Comparison of ENCODE assay signal across 8 cellular contexts in the genomic region with DNA sequence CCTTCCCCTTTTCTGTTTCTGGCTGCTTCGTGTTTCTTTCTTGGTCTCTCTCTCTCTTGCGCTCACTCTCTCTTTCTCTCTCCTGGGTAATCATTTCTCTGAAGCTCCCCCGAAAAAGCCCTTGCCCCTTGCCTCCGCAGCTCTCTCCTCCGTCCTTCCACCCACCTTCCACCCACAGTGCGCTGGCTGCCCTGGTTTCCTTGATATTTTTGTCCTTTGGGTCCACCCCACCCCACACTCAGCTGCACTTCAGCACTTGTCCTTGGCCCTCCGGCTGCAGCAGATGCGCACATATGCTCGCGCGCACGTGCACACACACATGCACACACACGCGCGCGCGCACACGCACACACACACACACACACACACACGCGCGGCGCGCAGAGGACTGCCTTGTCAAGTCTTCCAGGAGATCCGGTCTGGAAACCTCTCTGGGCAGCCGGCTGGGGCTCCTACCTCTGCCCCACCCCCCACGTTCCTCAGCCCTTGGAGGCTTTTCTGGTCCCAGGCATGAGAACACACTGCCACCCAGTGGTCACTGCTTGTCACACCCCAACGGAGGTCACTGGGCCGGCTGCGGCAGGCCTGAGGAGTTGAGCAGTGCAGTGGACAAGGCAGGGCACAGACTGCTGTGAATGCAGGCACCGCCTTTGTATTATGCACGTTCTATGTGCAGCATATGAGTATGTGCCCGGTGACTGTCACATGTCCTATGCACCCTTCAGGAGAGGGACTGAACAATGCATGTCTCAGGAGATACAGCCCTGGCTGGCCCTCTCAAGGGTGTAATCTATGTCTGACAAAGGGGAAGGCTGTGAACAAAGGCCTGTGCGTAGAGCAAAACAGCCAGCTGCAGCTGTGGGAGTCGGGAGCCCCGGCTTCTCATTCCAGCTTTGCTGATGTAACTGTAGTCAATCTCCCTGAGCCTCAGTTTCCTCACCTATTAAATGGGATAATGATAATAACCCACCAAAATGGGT. TPM values are rescaled to one million over a fixed set of nuclear protein-coding genes. Genes with fewer than 3 reads are reported as not detected.
A peak's percentile ranks its signal among the peaks of the same experiment; 100 is the strongest.
DNase-seq lines count a peak whose midpoint lies in the region; ATAC-seq, FAIRE-seq and TF ChIP-seq lines count a peak whose summit lies in the region.

No MANE protein-coding gene starts in this region.

- peak overlapping the region; percentile 62 for H3K9ac ChIP-seq in keratinocyte (ENCODE audit: control insufficient read depth, extremely low read depth, insufficient read depth, low read length)

- dilution Hi-C loops in keratinocyte (cut with MboI; ENCODE audit: extremely low pct_ligation_motif_present, low sequenced_read_pairs), result no loop called here

- H3K4me2 ChIP-seq in A549 (peak overlapping the region; percentile 77), keratinocyte (ENCODE audit: control insufficient read depth, extremely low read depth, insufficient read depth, low read depth, low read length) (peak overlapping the region; percentile 92)

- WGBS in A549 (ENCODE audit: missing lambda C conversion rate), result 31% methylated on average over 26 of the region's 35 CpGs

- H3K9me1 ChIP-seq in keratinocyte (ENCODE audit: control insufficient read depth, extremely low read depth, insufficient read depth, low read length), result no peaks in the 10 kb centered on the region

- no peaks in the 10 kb centered on the region for H3K79me2 ChIP-seq in keratinocyte (ENCODE audit: control insufficient read depth, insufficient read depth, low read length)

- H3K4me3 ChIP-seq in A549 (peak overlapping the region; percentile 30; the same call in 2 of the 3 replicates), keratinocyte (ENCODE audit: control insufficient read depth in 2 of 3, extremely low read depth in 1 of 3, insufficient read depth in 2 of 3, low read depth in 1 of 3, low read length in 3 of 3) (peak overlapping the region; percentile 7 to 63 (median 44))

- FAIRE-seq in A549 (lab: Jason Lieb, UNC) (peak; percentile 93), keratinocyte (lab: Jason Lieb, UNC) (peak; percentile 79)

- TF ChIP-seq RAD21 in A549 (conservative IDR thresholded peaks at IDR 0.05 in 1 of 2, IDR thresholded peaks at IDR 0.05 in 1 of 2), result peak; percentile 98 to 99

- peak; percentile 94 for TF ChIP-seq CTCF in A549 (IDR thresholded peaks at IDR 0.05)
- TF ChIP-seq CTCF in keratinocyte (optimal IDR thresholded peaks at IDR 0.05 in 1 of 3, IDR thresholded peaks at IDR 0.05 in 1 of 3, conservative IDR thresholded peaks at IDR 0.05 in 1 of 3; ENCODE audit: extremely low read depth in 1 of 3, insufficient read depth in 2 of 3, low read length in 3 of 3), result peak; percentile 90 to 98 (median 94)

- no peaks in the 10 kb centered on the region for H3K36me3 ChIP-seq in keratinocyte (ENCODE audit: control insufficient read depth in 2 of 2, extremely low read depth in 1 of 2, insufficient read depth in 2 of 2, low read length in 2 of 2)

- H4K20me1 ChIP-seq in keratinocyte (ENCODE audit: control insufficient read depth, extremely low read depth, insufficient read depth, low read length), result no peaks in the 10 kb centered on the region

- TF ChIP-seq POLR2A in A549 (IDR thresholded peaks at IDR 0.05; ENCODE audit: low read length), result no peak

- H2AFZ ChIP-seq in keratinocyte (ENCODE audit: control insufficient read depth, low read length), result peak overlapping the region; percentile 77

- no peak for TF ChIP-seq EP300 in A549 (IDR thresholded peaks at IDR 0.05)

- DNase-seq in A549 (ENCODE audit: low read depth in 1 of 2, low spot score in 1 of 2) (peak; percentile 71 to 91), NCI-H446 treated with DMSO at 0.1 percent for 48 hours (lab: John Stamatoyannopoulos, UW) (peak; percentile 77), cerebellar cortex (ENCODE audit: low spot score) (peak; percentile 98), keratinocyte (ENCODE audit: low read depth, low spot score) (peak; percentile 85)
- peak; percentile 87 for DNase-seq in stimulated activated CD4-positive, alpha-beta T cell treated with anti-CD3 and anti-CD28 coated beads, Interleukin-12 subunit alpha, Interleukin-12 subunit beta, amount 100 ng/mL, for 4 hours

- POLR2A ChIA-PET in A549 (lab: Yijun Ruan, JAX), result interaction anchor here (2.3 to 2.5 kb wide), 2 partner anchors 13 to 26 kb away, joined by 13 read pairs; a partner anchor contains a TSS

- H3K9me3 ChIP-seq in A549 (no peaks in the 10 kb centered on the region), keratinocyte (ENCODE audit: control insufficient read depth, low read depth, low read length) (no peaks in the 10 kb centered on the region)

- CTCF ChIA-PET in A549 (lab: Yijun Ruan, JAX), result interaction anchor here (0.6 to 26.0 kb wide), 41 partner anchors 8 to 1310 kb away, joined by 3 to 670 read pairs (median 4); a partner anchor contains a TSS

- peaks cover 15% of the 10 kb centered on the region; the same call in 2 of the 3 replicates for H3K4me1 ChIP-seq in A549
- peaks cover 8% of the 10 kb centered on the region for H3K4me1 ChIP-seq in keratinocyte (ENCODE audit: control insufficient read depth, extremely low read depth, insufficient read depth, low read length)

- H3K27ac ChIP-seq in A549, result peak overlapping the region; percentile 34 to 80; a peak in 4 of 6 replicates
- no peak overlapping the region for H3K27ac ChIP-seq in keratinocyte (ENCODE audit: control insufficient read depth, insufficient read depth, low read length)

- H3K27me3 ChIP-seq in keratinocyte (ENCODE audit: control insufficient read depth, extremely low read depth, insufficient read depth, low read length), result peaks cover 27% of the 10 kb centered on the region

- ATAC-seq in A549, result peak; percentile 94 to 97
- ATAC-seq in GM18867 (IDR thresholded peaks at IDR 0.05; ENCODE audit: unreplicated experiment), result peak; percentile 80
- peak; percentile 66 for ATAC-seq in HG03196 (IDR thresholded peaks at IDR 0.05; ENCODE audit: unreplicated experiment)
- ATAC-seq in activated CD4-positive, CD25-positive, alpha-beta regulatory T cell treated with anti-CD3 and anti-CD28 coated beads, Interleukin-2, amount 50 U/mL, for 24 hours, result peak; percentile 79 to 83

RNA-seq across cellular contexts. Expression of a gene that starts 6.5 kb away (rescaled TPM):
- 0.56 and 0.66 TPM in 2 replicates for polyA plus RNA-seq in A549 (2011; rRNA removed)
- 0.93 and 1.2 TPM in 2 replicates for polyA plus RNA-seq in A549 (2012; cell fraction: cytosol; rRNA removed)
- polyA plus RNA-seq in A549 (2012; cell fraction: nucleus; rRNA removed), result 9.8 and 10.8 TPM in 2 replicates
- 1.6 to 2.3 TPM (median 1.7 TPM) in 3 replicates for polyA plus RNA-seq in A549 (2017; fragmentation: RNase III; extraction: RNeasy Plus Mini Kit Qiagen cat#74134 plus additional on column Dnase treatment)
- 0.19 and 0.95 TPM in 2 replicates for polyA minus RNA-seq in A549 (2011; rRNA and poly(A)+ RNA removed)
- 0.09 to 0.14 TPM (median 0.09 TPM) in 3 replicates for polyA plus RNA-seq in keratinocyte
- not detected for polyA plus RNA-seq in keratinocyte (2011; ENCODE audit: low read depth)
- polyA plus RNA-seq in keratinocyte (2011; cell fraction: cytosol; rRNA removed), result not detected in 2 replicates
- polyA plus RNA-seq in keratinocyte (2011; cell fraction: nucleus; rRNA removed), result 0.27 and 0.40 TPM in 2 replicates
- polyA plus RNA-seq in keratinocyte (2012; ENCODE audit: low replicate concordance), result 0.23 and 0.97 TPM in 2 replicates
- polyA minus RNA-seq in keratinocyte, result not detected in 3 replicates
- not detected for polyA minus RNA-seq in keratinocyte (2011; cell fraction: cytosol; rRNA and poly(A)+ RNA removed)
- polyA minus RNA-seq in keratinocyte (2011; cell fraction: nucleus; rRNA and poly(A)+ RNA removed), result not detected in 2 replicates

RNA-seq across cellular contexts. Expression of a gene that starts 10.5 kb away (rescaled TPM):
- not detected in 2 replicates for polyA plus RNA-seq in A549 (2011; rRNA removed)
- polyA plus RNA-seq in A549 (2012; cell fraction: cytosol; rRNA removed), result 0.01 TPM in 1 of 2 replicates, not detected in the other
- 0.04 TPM in 1 of 2 replicates, not detected in the other for polyA plus RNA-seq in A549 (2012; cell fraction: nucleus; rRNA removed)
- polyA plus RNA-seq in A549 (2017; fragmentation: RNase III; extraction: RNeasy Plus Mini Kit Qiagen cat#74134 plus additional on column Dnase treatment), result 0.03 TPM in 1 of 3 replicates, not detected in the others
- polyA minus RNA-seq in A549 (2011; rRNA and poly(A)+ RNA removed), result not detected in 2 replicates
- polyA plus RNA-seq in keratinocyte, result 0.01 to 0.05 TPM in 2 of 3 replicates, not detected in the other
- polyA plus RNA-seq in keratinocyte (2011; ENCODE audit: low read depth), result not detected
- polyA plus RNA-seq in keratinocyte (2011; cell fraction: cytosol; rRNA removed), result not detected in 2 replicates
- polyA plus RNA-seq in keratinocyte (2011; cell fraction: nucleus; rRNA removed), result not detected in 2 replicates
- polyA plus RNA-seq in keratinocyte (2012; ENCODE audit: low replicate concordance), result not detected in 2 replicates
- polyA minus RNA-seq in keratinocyte, result 0.23 TPM in 1 of 3 replicates, not detected in the others
- not detected for polyA minus RNA-seq in keratinocyte (2011; cell fraction: cytosol; rRNA and poly(A)+ RNA removed)
- not detected in 2 replicates for polyA minus RNA-seq in keratinocyte (2011; cell fraction: nucleus; rRNA and poly(A)+ RNA removed)

RNA-seq across cellular contexts. Expression of a gene that starts 12.7 kb away (rescaled TPM):
- polyA plus RNA-seq in A549 (2011; rRNA removed) (205 and 391 TPM in 2 replicates), A549 (2017; fragmentation: RNase III; extraction: RNeasy Plus Mini Kit Qiagen cat#74134 plus additional on column Dnase treatment) (868 to 1,195 TPM (median 1,161 TPM) in 3 replicates), keratinocyte (80.6 to 140 TPM (median 119 TPM) in 3 replicates)
- 584 and 643 TPM in 2 replicates for polyA plus RNA-seq in A549 (2012; cell fraction: cytosol; rRNA removed)
- 397 and 450 TPM in 2 replicates for polyA plus RNA-seq in A549 (2012; cell fraction: nucleus; rRNA removed)
- polyA minus RNA-seq in A549 (2011; rRNA and poly(A)+ RNA removed), result 256 and 300 TPM in 2 replicates
- polyA plus RNA-seq in keratinocyte (2011; ENCODE audit: low read depth), result 25.3 TPM
- polyA plus RNA-seq in keratinocyte (2011; cell fraction: cytosol; rRNA removed), result 69.1 and 164 TPM in 2 replicates
- 56.0 and 59.5 TPM in 2 replicates for polyA plus RNA-seq in keratinocyte (2011; cell fraction: nucleus; rRNA removed)
- 90.0 and 261 TPM in 2 replicates for polyA plus RNA-seq in keratinocyte (2012; ENCODE audit: low replicate concordance)
- polyA minus RNA-seq in keratinocyte, result 35.3 to 395 TPM (median 52.5 TPM) in 3 replicates
- polyA minus RNA-seq in keratinocyte (2011; cell fraction: cytosol; rRNA and poly(A)+ RNA removed), result 59.5 TPM
- polyA minus RNA-seq in keratinocyte (2011; cell fraction: nucleus; rRNA and poly(A)+ RNA removed), result 14.2 and 18.3 TPM in 2 replicates

RNA-seq across cellular contexts. Expression of a gene that starts 25.9 kb away (rescaled TPM):
- polyA plus RNA-seq in A549 (2011; rRNA removed) (302 and 310 TPM in 2 replicates), A549 (2017; fragmentation: RNase III; extraction: RNeasy Plus Mini Kit Qiagen cat#74134 plus additional on column Dnase treatment) (269 to 305 TPM (median 295 TPM) in 3 replicates), keratinocyte (317 to 364 TPM (median 335 TPM) in 3 replicates)
- polyA plus RNA-seq in A549 (2012; cell fraction: cytosol; rRNA removed), result 530 and 634 TPM in 2 replicates
- 414 and 425 TPM in 2 replicates for polyA plus RNA-seq in A549 (2012; cell fraction: nucleus; rRNA removed)
- 200 and 287 TPM in 2 replicates for polyA minus RNA-seq in A549 (2011; rRNA and poly(A)+ RNA removed)
- polyA plus RNA-seq in keratinocyte (2011; ENCODE audit: low read depth), result 126 TPM
- polyA plus RNA-seq in keratinocyte (2011; cell fraction: cytosol; rRNA removed), result 318 and 362 TPM in 2 replicates
- 243 and 262 TPM in 2 replicates for polyA plus RNA-seq in keratinocyte (2011; cell fraction: nucleus; rRNA removed)
- polyA plus RNA-seq in keratinocyte (2012; ENCODE audit: low replicate concordance), result 227 and 246 TPM in 2 replicates
- 307 to 390 TPM (median 320 TPM) in 3 replicates for polyA minus RNA-seq in keratinocyte
- 244 TPM for polyA minus RNA-seq in keratinocyte (2011; cell fraction: cytosol; rRNA and poly(A)+ RNA removed)
- polyA minus RNA-seq in keratinocyte (2011; cell fraction: nucleus; rRNA and poly(A)+ RNA removed), result 82.0 and 93.5 TPM in 2 replicates

RNA-seq across cellular contexts. Expression of a gene that starts 42.8 kb away (rescaled TPM):
- polyA plus RNA-seq in A549 (2011; rRNA removed) (1.8 TPM in 2 replicates), A549 (2017; fragmentation: RNase III; extraction: RNeasy Plus Mini Kit Qiagen cat#74134 plus additional on column Dnase treatment) (1.7 to 2.4 TPM (median 1.7 TPM) in 3 replicates), keratinocyte (0.05 to 0.10 TPM (median 0.09 TPM) in 3 replicates)
- polyA plus RNA-seq in A549 (2012; cell fraction: cytosol; rRNA removed), result 2.0 and 2.8 TPM in 2 replicates
- polyA plus RNA-seq in A549 (2012; cell fraction: nucleus; rRNA removed), result 5.3 and 5.6 TPM in 2 replicates
- 1.6 and 1.7 TPM in 2 replicates for polyA minus RNA-seq in A549 (2011; rRNA and poly(A)+ RNA removed)
- not detected for polyA plus RNA-seq in keratinocyte (2011; ENCODE audit: low read depth)
- polyA plus RNA-seq in keratinocyte (2011; cell fraction: cytosol; rRNA removed), result not detected in 2 replicates
- 0.14 TPM in 1 of 2 replicates, not detected in the other for polyA plus RNA-seq in keratinocyte (2011; cell fraction: nucleus; rRNA removed)
- polyA plus RNA-seq in keratinocyte (2012; ENCODE audit: low replicate concordance), result 0.10 TPM in 1 of 2 replicates, not detected in the other
- not detected in 3 replicates for polyA minus RNA-seq in keratinocyte
- polyA minus RNA-seq in keratinocyte (2011; cell fraction: cytosol; rRNA and poly(A)+ RNA removed), result not detected
- polyA minus RNA-seq in keratinocyte (2011; cell fraction: nucleus; rRNA and poly(A)+ RNA removed), result not detected in 2 replicates
